1 cellular context compared by ENCODE assay signal in the genomic region with DNA sequence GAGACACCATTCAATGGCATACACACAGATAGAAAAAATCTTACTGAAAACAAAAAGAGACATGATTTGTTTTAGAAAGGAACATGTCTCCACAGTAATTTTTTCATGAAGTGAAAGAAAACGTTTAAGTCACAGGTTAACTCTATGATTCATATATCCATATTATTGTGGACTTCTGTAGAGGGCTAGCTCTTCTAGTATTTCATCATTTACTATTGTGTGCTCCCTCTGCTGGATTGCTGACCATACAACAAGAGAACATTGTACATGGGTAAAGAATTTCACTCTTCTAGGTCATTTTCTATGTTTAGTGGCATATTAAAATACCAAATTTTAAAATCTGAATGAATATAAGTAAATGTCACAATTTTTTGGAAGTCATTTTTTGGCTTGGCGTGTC.
TF ChIP-seq lines count a peak whose summit lies in the region.

No MANE protein-coding gene starts in this region.

TF ChIP-seq in SK-N-SH treated with all-trans-retinoic acid at 6 μM for 48 hours, 23 proteins besides CTCF, POLR2A, EP300 and RAD21 (continued from another document):
- TF ChIP-seq POU6F1 (CRISPR knock-in tag; IDR thresholded peaks at IDR 0.05; ENCODE audit: borderline replicate concordance, low read depth), result no peak
- TF ChIP-seq, protein P1, sequence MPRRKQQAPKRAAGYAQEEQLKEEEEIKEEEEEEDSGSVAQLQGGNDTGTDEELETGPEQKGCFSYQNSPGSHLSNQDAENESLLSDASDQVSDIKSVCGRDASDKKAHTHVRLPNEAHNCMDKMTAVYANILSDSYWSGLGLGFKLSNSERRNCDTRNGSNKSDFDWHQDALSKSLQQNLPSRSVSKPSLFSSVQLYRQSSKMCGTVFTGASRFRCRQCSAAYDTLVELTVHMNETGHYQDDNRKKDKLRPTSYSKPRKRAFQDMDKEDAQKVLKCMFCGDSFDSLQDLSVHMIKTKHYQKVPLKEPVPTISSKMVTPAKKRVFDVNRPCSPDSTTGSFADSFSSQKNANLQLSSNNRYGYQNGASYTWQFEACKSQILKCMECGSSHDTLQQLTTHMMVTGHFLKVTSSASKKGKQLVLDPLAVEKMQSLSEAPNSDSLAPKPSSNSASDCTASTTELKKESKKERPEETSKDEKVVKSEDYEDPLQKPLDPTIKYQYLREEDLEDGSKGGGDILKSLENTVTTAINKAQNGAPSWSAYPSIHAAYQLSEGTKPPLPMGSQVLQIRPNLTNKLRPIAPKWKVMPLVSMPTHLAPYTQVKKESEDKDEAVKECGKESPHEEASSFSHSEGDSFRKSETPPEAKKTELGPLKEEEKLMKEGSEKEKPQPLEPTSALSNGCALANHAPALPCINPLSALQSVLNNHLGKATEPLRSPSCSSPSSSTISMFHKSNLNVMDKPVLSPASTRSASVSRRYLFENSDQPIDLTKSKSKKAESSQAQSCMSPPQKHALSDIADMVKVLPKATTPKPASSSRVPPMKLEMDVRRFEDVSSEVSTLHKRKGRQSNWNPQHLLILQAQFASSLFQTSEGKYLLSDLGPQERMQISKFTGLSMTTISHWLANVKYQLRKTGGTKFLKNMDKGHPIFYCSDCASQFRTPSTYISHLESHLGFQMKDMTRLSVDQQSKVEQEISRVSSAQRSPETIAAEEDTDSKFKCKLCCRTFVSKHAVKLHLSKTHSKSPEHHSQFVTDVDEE (CRISPR knock-in tag; IDR thresholded peaks at IDR 0.05), result no peak
- TF ChIP-seq ESRRG (CRISPR knock-in tag; IDR thresholded peaks at IDR 0.05), result no peak
- TF ChIP-seq TOX (CRISPR knock-in tag; IDR thresholded peaks at IDR 0.05; ENCODE audit: borderline replicate concordance), result no peak
